In the genomic region with DNA sequence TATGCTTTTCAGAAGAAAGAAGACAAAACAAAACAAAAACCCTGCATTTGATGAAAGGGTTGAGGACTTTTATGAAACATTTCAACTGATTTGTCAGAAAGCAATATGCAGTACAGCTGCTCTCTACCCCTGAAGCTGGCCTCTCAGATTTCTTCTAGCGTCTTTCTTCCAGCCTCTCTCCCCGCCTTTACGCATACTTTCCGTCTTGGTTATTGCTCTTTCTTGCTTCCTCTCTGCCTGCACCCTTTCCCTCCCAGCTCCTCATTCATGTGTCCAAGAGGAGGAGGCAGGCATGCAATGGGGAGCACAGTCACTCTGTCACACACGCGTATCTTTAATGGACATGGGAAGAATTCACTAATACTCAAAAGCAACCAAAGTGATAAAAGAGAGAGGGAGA, we compare ENCODE assay signal across 1 cellular context.
TF ChIP-seq lines count a peak whose summit lies in the region.

No MANE protein-coding gene starts in this region.

TF ChIP-seq in H1, 55 proteins besides CTCF, POLR2A, EP300 and RAD21 (continued from another document):
- TF ChIP-seq CHD7 (IDR thresholded peaks at IDR 0.05; ENCODE audit: insufficient replicate concordance, low read length) (no peak), BCL11A (IDR thresholded peaks at IDR 0.05; ENCODE audit: low read depth in 2 of 2, low read length in 2 of 2) (no peak)
